Comparison of ENCODE assay signal across 14 cellular contexts in the genomic region with DNA sequence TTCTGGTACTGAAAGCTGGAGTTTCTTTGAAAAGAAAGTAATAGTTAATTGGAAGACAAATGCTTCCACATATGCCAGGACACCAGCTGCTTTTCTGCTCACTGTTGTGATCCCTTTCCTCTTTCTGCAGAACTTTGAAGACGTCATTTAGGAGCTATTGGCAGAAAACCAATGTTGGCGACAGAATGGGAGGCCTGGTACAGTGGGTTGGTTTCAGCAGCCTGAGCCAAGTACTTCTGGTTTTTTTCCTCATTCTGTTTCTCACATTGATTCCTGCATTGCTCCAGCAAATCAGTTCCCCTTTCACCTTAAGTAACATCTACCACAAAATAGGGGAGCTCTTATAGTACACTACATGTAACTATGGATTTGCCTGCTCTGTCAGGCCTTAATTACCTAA.
DNase-seq lines count a peak whose midpoint lies in the region; ATAC-seq and TF ChIP-seq lines count a peak whose summit lies in the region.
"Had no signal": no experiment of that assay in that cellular context is flagged by ENCODE, and none has a peak within 500 bp of the region (broad histone marks: within the 10 kb centered on the region; RNA-seq: fewer than 3 reads in every experiment).

No MANE protein-coding gene starts in this region.

- H3K4me3 Mint-ChIP-seq in activated CD8-positive, alpha-beta T cell treated with anti-CD3 and anti-CD28 coated beads for 36 hours = no peak overlapping the region
- H3K4me3 Mint-ChIP-seq: activated CD4-positive, alpha-beta T cell treated with anti-CD3 and anti-CD28 coated beads for 36 hours; activated T-helper 17 cell treated with anti-CD3 and anti-CD28 coated beads, Interleukin-2, amount 50 U/mL, for 72 hours; stimulated activated memory B cell treated with anti-CD40 and anti-IgM and Interleukin-4, amounts not matched to agents 10 μg/mL and 1 μg/mL and 100 μg/mL, for 72 hours had no signal

- peak; percentile 64 for DNase-seq in CD1c-positive myeloid dendritic cell (ENCODE audit: extremely low spot score)
- DNase-seq in amygdala (lab: John Stamatoyannopoulos, UW) = peak in 50 of 56 donors; percentile 3 to 83 (median 42)
- DNase-seq in left cardiac atrium = peak; percentile 33
- DNase-seq in pons (ENCODE audit: low spot score) = peak; percentile 94
- DNase-seq in GM20000 (ENCODE audit: low spot score) = no peak
- DNase-seq in activated CD8-positive, alpha-beta T cell treated with anti-CD3 and anti-CD28 coated beads for 36 hours = no peak
- DNase-seq in NCI-H774 (lab: John Stamatoyannopoulos, UW) = no peak
- DNase-seq in NCI-H524 (lab: John Stamatoyannopoulos, UW) = no peak
- DNase-seq: activated CD4-positive, alpha-beta T cell treated with anti-CD3 and anti-CD28 coated beads for 36 hours; ovary; stimulated activated CD4-positive, alpha-beta T cell treated with anti-CD3 and anti-CD28 coated beads, Interleukin-2, amount 100 ng/mL, for 24 hours; SW 1271 had no signal

- no peak for TF ChIP-seq CTCF in GM20000 (IDR thresholded peaks at IDR 0.05; ENCODE audit: extremely low read depth, missing control alignments)
- TF ChIP-seq CTCF in activated CD8-positive, alpha-beta T cell treated with anti-CD3 and anti-CD28 coated beads for 36 hours (IDR thresholded peaks at IDR 0.05) = no peak

- intact Hi-C loops in left cardiac atrium (cut with DNase I) = no loop called here
- intact Hi-C loops in activated CD8-positive, alpha-beta T cell treated with anti-CD3 and anti-CD28 coated beads for 36 hours (cut with micrococcal nuclease) = no loop called here

- no peaks in the 10 kb centered on the region for H3K4me1 Mint-ChIP-seq in activated CD8-positive, alpha-beta T cell treated with anti-CD3 and anti-CD28 coated beads for 36 hours (ENCODE audit: low read depth)
- H3K4me1 Mint-ChIP-seq: activated CD4-positive, alpha-beta T cell treated with anti-CD3 and anti-CD28 coated beads for 36 hours; activated T-helper 17 cell treated with anti-CD3 and anti-CD28 coated beads, Interleukin-2, amount 50 U/mL, for 72 hours; stimulated activated memory B cell treated with anti-CD40 and anti-IgM and Interleukin-4, amounts not matched to agents 10 μg/mL and 1 μg/mL and 100 μg/mL, for 72 hours had no signal

- no peaks in the 10 kb centered on the region for H3K27me3 Mint-ChIP-seq in activated CD8-positive, alpha-beta T cell treated with anti-CD3 and anti-CD28 coated beads for 36 hours

- CTCF ChIA-PET in activated CD8-positive, alpha-beta T cell treated with anti-CD3 and anti-CD28 coated beads for 36 hours (lab: Charles Lee) = interaction anchor here (1.5 kb wide), 1 partner anchor 55 kb away, joined by 3 read pairs; no protein-coding TSS in a partner anchor

- no peak overlapping the region for H3K27ac Mint-ChIP-seq in activated CD8-positive, alpha-beta T cell treated with anti-CD3 and anti-CD28 coated beads for 36 hours
- H3K27ac Mint-ChIP-seq: activated CD4-positive, alpha-beta T cell treated with anti-CD3 and anti-CD28 coated beads for 36 hours; activated T-helper 17 cell treated with anti-CD3 and anti-CD28 coated beads, Interleukin-2, amount 50 U/mL, for 72 hours; stimulated activated memory B cell treated with anti-CD40 and anti-IgM and Interleukin-4, amounts not matched to agents 10 μg/mL and 1 μg/mL and 100 μg/mL, for 72 hours had no signal

- ATAC-seq in left cardiac atrium = peak; percentile 73 to 75
- no peak for ATAC-seq in activated CD8-positive, alpha-beta T cell treated with anti-CD3 and anti-CD28 coated beads for 36 hours
- ATAC-seq: activated CD4-positive, alpha-beta T cell treated with anti-CD3 and anti-CD28 coated beads for 36 hours; activated T-helper 17 cell treated with anti-CD3 and anti-CD28 coated beads, Interleukin-2, amount 50 U/mL, for 72 hours; stimulated activated memory B cell treated with anti-CD40 and anti-IgM and Interleukin-4, amounts not matched to agents 10 μg/mL and 1 μg/mL and 100 μg/mL, for 72 hours had no signal

- H3K36me3 Mint-ChIP-seq in activated CD8-positive, alpha-beta T cell treated with anti-CD3 and anti-CD28 coated beads for 36 hours (ENCODE audit: low read depth) = no peaks in the 10 kb centered on the region
- H3K36me3 Mint-ChIP-seq: stimulated activated memory B cell treated with anti-CD40 and anti-IgM and Interleukin-4, amounts not matched to agents 10 μg/mL and 1 μg/mL and 100 μg/mL, for 72 hours had no signal

- POLR2A ChIA-PET in activated CD8-positive, alpha-beta T cell treated with anti-CD3 and anti-CD28 coated beads for 36 hours (lab: Charles Lee) = no interaction called here

- no peaks in the 10 kb centered on the region for H3K9me3 Mint-ChIP-seq in activated CD8-positive, alpha-beta T cell treated with anti-CD3 and anti-CD28 coated beads for 36 hours
- H3K9me3 Mint-ChIP-seq: activated T-helper 17 cell treated with anti-CD3 and anti-CD28 coated beads, Interleukin-2, amount 50 U/mL, for 72 hours; stimulated activated memory B cell treated with anti-CD40 and anti-IgM and Interleukin-4, amounts not matched to agents 10 μg/mL and 1 μg/mL and 100 μg/mL, for 72 hours had no signal

Comparison
In these comparisons a context has a peak if more than half of its experiments do, and no peak if none do; other contexts are left out.
1. DNase-seq: peak in CD1c-positive myeloid dendritic cell (single experiment), amygdala (50 of 56), left cardiac atrium (single experiment) and pons (single experiment); none in GM20000 (single experiment), activated CD8-positive, alpha-beta T cell treated with anti-CD3 and anti-CD28 coated beads for 36 hours (single experiment), NCI-H774 (single experiment) and NCI-H524 (0 of 2).